In genomic region chr3:171775943-171776342, GRCh38 we compare ENCODE assay signal across 15 cellular contexts. TPM values are rescaled to one million over a fixed set of nuclear protein-coding genes. Genes with fewer than 3 reads are reported as not detected.
A peak's percentile ranks its signal among the peaks of the same experiment; 100 is the strongest.
DNase-seq lines count a peak whose midpoint lies in the region; ATAC-seq and TF ChIP-seq lines count a peak whose summit lies in the region.
"Had no signal": no experiment of that assay in that cellular context is flagged by ENCODE, and none has a peak within 500 bp of the region (broad histone marks: within the 10 kb centered on the region; RNA-seq: fewer than 3 reads in every experiment).

No MANE protein-coding gene starts in this region.

- in situ Hi-C loops in mammary epithelial cell (cut with MboI; ENCODE audit: low sequenced_read_pairs in 2 of 2), result loop anchor here in 1 of 2 donors (10.0 kb wide), 1 partner anchor 131 kb away; no protein-coding TSS in a partner anchor

- no peak for TF ChIP-seq POLR2A in breast epithelium (IDR thresholded peaks at IDR 0.05)

- H3K9me3 ChIP-seq in breast epithelium (no peaks in the 10 kb centered on the region), mammary epithelial cell (replicated peaks; ENCODE audit: insufficient read depth, low read length) (no peaks in the 10 kb centered on the region)

- H3K4me3 ChIP-seq in breast epithelium (no peak overlapping the region), mammary epithelial cell (replicated peaks in 1 of 3; ENCODE audit: insufficient read depth in 1 of 3, low read depth in 2 of 3, low read length in 3 of 3) (no peak overlapping the region)

- H4K20me1 ChIP-seq in mammary epithelial cell (ENCODE audit: insufficient read depth, low read length), result no peaks in the 10 kb centered on the region

- H3K27ac Mint-ChIP-seq in MCF 10A (ENCODE audit: low read depth, unreplicated experiment), result no peak overlapping the region

- peak overlapping the region; percentile 52 for H3K4me2 ChIP-seq in mammary epithelial cell (ENCODE audit: insufficient read depth, low read depth, low read length)

- BruUV-seq in MCF 10A (replicated peaks; lab: Mats Ljungman, UMichigan) (no TSS peak), mammary epithelial cell (replicated peaks; lab: Mats Ljungman, UMichigan) (no TSS peak)

- POLR2A ChIA-PET in MCF 10A (lab: Yijun Ruan, JAX), result interaction anchor here (0.6 to 2.1 kb wide), 6 partner anchors 21 to 488 kb away, joined by 3 to 16 read pairs (median 3); partner anchors contain the start of gene PLD1

- H3K27me3 Mint-ChIP-seq in MCF 10A (ENCODE audit: insufficient read depth, unreplicated experiment), result no peaks in the 10 kb centered on the region

- H2AFZ ChIP-seq in mammary epithelial cell (ENCODE audit: low read depth, low read length), result peak overlapping the region; percentile 36

- 91% methylated on average over 7 of the region's 8 CpGs for WGBS in mammary epithelial cell (ENCODE audit: low coverage, missing lambda C conversion rate)

- no peak for ATAC-seq in HG02885 (IDR thresholded peaks at IDR 0.05; ENCODE audit: poor library complexity, unreplicated experiment)
- ATAC-seq in GM19324 (IDR thresholded peaks at IDR 0.05; ENCODE audit: low FRiP score, unreplicated experiment), result no peak
- ATAC-seq: SK-N-SH treated with all-trans-retinoic acid at 6 μM for 48 hours had no signal

- CTCF ChIA-PET in MCF 10A (lab: Yijun Ruan, JAX), result interaction anchor here (0.5 to 6.5 kb wide), 10 partner anchors 54 to 726 kb away, joined by 3 to 130 read pairs (median 4); no protein-coding TSS in a partner anchor
- CTCF ChIA-PET in mammary epithelial cell (lab: Charles Lee; ENCODE audit: low non-redundant PET), result interaction anchor here (0.6 kb wide), 1 partner anchor 103 kb away, joined by 5 read pairs; no protein-coding TSS in a partner anchor

- H3K27me3 ChIP-seq in breast epithelium (no peaks in the 10 kb centered on the region), mammary epithelial cell (ENCODE audit: insufficient read depth, low read length) (no peaks in the 10 kb centered on the region)

- intact Hi-C loops in breast epithelium (cut with DNase I; ENCODE audit: low total_unique reads) (no loop called here), MCF 10A (cut with micrococcal nuclease) (loop anchor here (10.0 kb wide), 1 partner anchor 721 kb away; no protein-coding TSS in a partner anchor), mammary epithelial cell (cut with micrococcal nuclease) (loop anchor here (10.0 kb wide), 1 partner anchor 611 kb away; no protein-coding TSS in a partner anchor)

- no peak overlapping the region for H3K4me3 Mint-ChIP-seq in MCF 10A (ENCODE audit: unreplicated experiment)

- dilution Hi-C loops in mammary epithelial cell (cut with HindIII; ENCODE audit: low sequenced_read_pairs), result no loop called here

- H3K36me3 ChIP-seq in breast epithelium (no peaks in the 10 kb centered on the region), mammary epithelial cell (ENCODE audit: insufficient read depth, low read length) (no peaks in the 10 kb centered on the region)

- peaks cover 3% of the 10 kb centered on the region for H3K79me2 ChIP-seq in mammary epithelial cell (ENCODE audit: insufficient read depth, low read length)

- peak overlapping the region; percentile 51 for H3K9ac ChIP-seq in mammary epithelial cell (ENCODE audit: insufficient read depth, low read length)

- H3K4me1 ChIP-seq in breast epithelium (no peaks in the 10 kb centered on the region), mammary epithelial cell (ENCODE audit: insufficient read depth, low read length) (peaks cover 27% of the 10 kb centered on the region)

- DNase-seq in breast epithelium (ENCODE audit: low spot score in 2 of 2), result no peak
- no peak for DNase-seq in MCF 10A (ENCODE audit: unreplicated experiment)
- no peak for DNase-seq in mammary epithelial cell
- peak; percentile 2 for DNase-seq in middle frontal gyrus (ENCODE audit: extremely low spot score, low spot score)
- no peak for DNase-seq in SHP77 treated with DMSO at 0.1 percent for 48 hours (lab: John Stamatoyannopoulos, UW)
- DNase-seq in SKM-1 treated with dmso at 0.1 percent for 144 hours (lab: John Stamatoyannopoulos, UW; ENCODE audit: unreplicated experiment), result no peak
- DNase-seq: GOT3, MV-4-11, NCI-H1930, NCI-H2171 treated with DMSO at 0.1 percent for 48 hours, NCI-H446 treated with DMSO at 0.1 percent for 48 hours had no signal

- TF ChIP-seq CTCF in breast epithelium (IDR thresholded peaks at IDR 0.05) (no peak), MCF 10A (IDR thresholded peaks at IDR 0.05; ENCODE audit: unreplicated experiment) (no peak), mammary epithelial cell (conservative IDR thresholded peaks at IDR 0.05 in 1 of 2, IDR thresholded peaks at IDR 0.05 in 1 of 2; ENCODE audit: extremely low read depth in 1 of 2, insufficient read depth in 1 of 2, low read depth in 1 of 2, low read length in 2 of 2) (no peak)

- no peaks in the 10 kb centered on the region for H3K9me3 Mint-ChIP-seq in MCF 10A (ENCODE audit: unreplicated experiment)

- H3K4me1 Mint-ChIP-seq in MCF 10A (ENCODE audit: insufficient read depth, unreplicated experiment), result peaks cover 24% of the 10 kb centered on the region

- no peaks in the 10 kb centered on the region for H3K36me3 Mint-ChIP-seq in MCF 10A (ENCODE audit: insufficient read depth, unreplicated experiment)

- peak overlapping the region; percentile 32 to 58 for H3K27ac ChIP-seq in breast epithelium
- peak overlapping the region; percentile 97 for H3K27ac ChIP-seq in mammary epithelial cell (ENCODE audit: insufficient read depth, low read depth, low read length)
- H3K27ac ChIP-seq: C4-2B had no signal

RNA-seq across cellular contexts. Expression of gene PLD1, which starts 34.3 kb away (rescaled TPM):
- 10 to 100 TPM; 21.1 to 36.9 (median 24.9) TPM for total RNA-seq in breast epithelium
- total RNA-seq in MCF 10A (2022), result 8.0 and 14.8 TPM in 2 replicates
- 10 to 100 TPM; 13.9 to 19.0 TPM for total RNA-seq in mammary epithelial cell
- 7.5 TPM for polyA plus RNA-seq in mammary epithelial cell
- polyA minus RNA-seq in mammary epithelial cell, result 16.3 TPM
